In genomic region chr19:55407625-55408319, GRCh38 we compare ENCODE assay signal across 8 cellular contexts. TPM values are rescaled to one million over a fixed set of nuclear protein-coding genes. Genes with fewer than 3 reads are reported as not detected.
DNase-seq lines count a peak whose midpoint lies in the region; ATAC-seq and TF ChIP-seq lines count a peak whose summit lies in the region.

UBE2S (minus strand) TSS chr19:55407788; CDS start chr19:55407589, 199 bp downstream.

- peaks cover 20% of the 10 kb centered on the region for H4K20me1 ChIP-seq in SU-DHL-6 (ENCODE audit: low read depth, low read length)

- intact Hi-C loops in head of caudate nucleus (cut with DNase I), result no loop called here
- intact Hi-C loops in ovary (cut with DNase I), result no loop called here
- intact Hi-C loops in tibial artery (cut with DNase I; ENCODE audit: low total_unique reads), result loop anchor here (10.0 kb wide), 1 partner anchor 227 kb away; no protein-coding TSS in a partner anchor

- peak; percentile 36 for TF ChIP-seq EP300 in ovary (IDR thresholded peaks at IDR 0.05)

- peak within 1 kb of the TSS; percentile 95 for H3K4me3 Mint-ChIP-seq in activated naive CD8-positive, alpha-beta T cell treated with anti-CD3 and anti-CD28 coated beads, Interleukin-2, amount 10 ng/mL, durations not matched to agents 7 days and 5 days

- H3K27ac ChIP-seq in SU-DHL-6 (ENCODE audit: low read depth, low read length), result peak within 1 kb of the TSS; percentile 97
- H3K27ac ChIP-seq in ovary, result peak within 1 kb of the TSS; percentile 93 to 98
- peak within 1 kb of the TSS; percentile 97 for H3K27ac ChIP-seq in tibial artery

- no peaks in the 10 kb centered on the region for H3K27me3 Mint-ChIP-seq in activated naive CD8-positive, alpha-beta T cell treated with anti-CD3 and anti-CD28 coated beads, Interleukin-2, amount 10 ng/mL, durations not matched to agents 7 days and 5 days

- TF ChIP-seq POLR2A in GM10847 (IDR thresholded peaks at IDR 0.05; ENCODE audit: extremely low read depth, insufficient read length), result peak; percentile 99
- TF ChIP-seq POLR2A in ovary (IDR thresholded peaks at IDR 0.05), result peak; percentile 87

- peak; percentile 95 for DNase-seq in NCI-H128 (lab: John Stamatoyannopoulos, UW; ENCODE audit: unreplicated experiment)
- DNase-seq in activated naive CD8-positive, alpha-beta T cell treated with anti-CD3 and anti-CD28 coated beads, Interleukin-2, amount 10 ng/mL, durations not matched to agents 7 days and 5 days, result peak; percentile 96
- DNase-seq in head of caudate nucleus, result peak; percentile 97 to 100 (median 99)
- peak; percentile 96 to 98 (median 97) for DNase-seq in ovary
- DNase-seq in tibial artery, result peak; percentile 98 to 99

- no peaks in the 10 kb centered on the region for H3K9me2 ChIP-seq in SU-DHL-6 (replicated peaks; ENCODE audit: insufficient read depth, low read length)

- peak within 1 kb of the TSS; percentile 68 for H3K4me2 ChIP-seq in SU-DHL-6 (ENCODE audit: low read depth, low read length, poor library complexity, severe bottlenecking)

- POLR2A ChIA-PET in activated naive CD8-positive, alpha-beta T cell treated with anti-CD3 and anti-CD28 coated beads, Interleukin-2, amount 10 ng/mL, durations not matched to agents 7 days and 5 days (lab: Charles Lee), result interaction anchor here (0.6 to 12.9 kb wide), 33 partner anchors 9 to 1271 kb away, joined by 3 to 211 read pairs (median 4); partner anchors contain the start of genes DNAAF3, FIZ1, HSPBP1 and ISOC2

- peaks cover 12% of the 10 kb centered on the region for H3K9me3 Mint-ChIP-seq in activated naive CD8-positive, alpha-beta T cell treated with anti-CD3 and anti-CD28 coated beads, Interleukin-2, amount 10 ng/mL, durations not matched to agents 7 days and 5 days

- peaks cover 39% of the 10 kb centered on the region for H3K36me3 Mint-ChIP-seq in activated naive CD8-positive, alpha-beta T cell treated with anti-CD3 and anti-CD28 coated beads, Interleukin-2, amount 10 ng/mL, durations not matched to agents 7 days and 5 days

- peak within 1 kb of the TSS; percentile 49 for H2AFZ ChIP-seq in SU-DHL-6 (ENCODE audit: low read depth, low read length, severe bottlenecking)

- WGBS in ovary, 3 donors, result 0 to 1% (median 1%) methylated on average over 85 to 87 of the region's 87 CpGs

- H3K9ac ChIP-seq in SU-DHL-6 (ENCODE audit: low read length), result peak within 1 kb of the TSS; percentile 100

- H3K27me3 ChIP-seq in SU-DHL-6 (ENCODE audit: low read length) (0 out of 2 replicates have a peak, but pooled peaks cover 4% of the 10 kb centered on the region), ovary (no peaks in the 10 kb centered on the region), tibial artery (no peaks in the 10 kb centered on the region)

- H3K27ac Mint-ChIP-seq in activated naive CD8-positive, alpha-beta T cell treated with anti-CD3 and anti-CD28 coated beads, Interleukin-2, amount 10 ng/mL, durations not matched to agents 7 days and 5 days, result peak within 1 kb of the TSS; percentile 99

- H3K36me3 ChIP-seq in SU-DHL-6 (ENCODE audit: low read length), result peaks cover 29% of the 10 kb centered on the region
- no peaks in the 10 kb centered on the region for H3K36me3 ChIP-seq in ovary
- peaks cover 12 to 33% (median 29%) of the 10 kb centered on the region in 3 donors for H3K36me3 ChIP-seq in tibial artery

- no peaks in the 10 kb centered on the region for H3K9me3 ChIP-seq in SU-DHL-6 (ENCODE audit: insufficient read depth, low read length)
- H3K9me3 ChIP-seq in ovary, result no peaks in the 10 kb centered on the region
- no peaks in the 10 kb centered on the region for H3K9me3 ChIP-seq in tibial artery

- H3F3A ChIP-seq in SU-DHL-6 (ENCODE audit: insufficient read depth), result peaks cover 6% of the 10 kb centered on the region; the same call in 1 of the 2 replicates

- peaks cover 22% of the 10 kb centered on the region for H3K79me2 ChIP-seq in SU-DHL-6 (ENCODE audit: insufficient read depth, low read length)

- H3K4me3 ChIP-seq in SU-DHL-6 (ENCODE audit: insufficient read depth, low read length, poor library complexity, severe bottlenecking) (peak within 1 kb of the TSS; percentile 95), ovary (peak within 1 kb of the TSS; percentile 98), tibial artery (peak within 1 kb of the TSS; percentile 72 to 92)

- H3K4me1 ChIP-seq in ovary (ENCODE audit: insufficient read depth), result peaks cover 8% of the 10 kb centered on the region
- H3K4me1 ChIP-seq in tibial artery, result peaks cover 8 to 24% (median 16%) of the 10 kb centered on the region in 4 donors

- ATAC-seq in HG02678 (IDR thresholded peaks at IDR 0.05; ENCODE audit: unreplicated experiment), result peak; percentile 82
- peak; percentile 93 for ATAC-seq in activated naive CD8-positive, alpha-beta T cell treated with anti-CD3 and anti-CD28 coated beads, Interleukin-2, amount 10 ng/mL, durations not matched to agents 7 days and 5 days (ENCODE audit: low read depth)

- TF ChIP-seq CTCF in SU-DHL-6 (IDR thresholded peaks at IDR 0.05; ENCODE audit: insufficient read depth, low read length, poor library complexity, severe bottlenecking) (no peak), ovary (IDR thresholded peaks at IDR 0.05) (no peak), tibial artery (IDR thresholded peaks at IDR 0.05) (no peak)

- H3K4me1 Mint-ChIP-seq in activated naive CD8-positive, alpha-beta T cell treated with anti-CD3 and anti-CD28 coated beads, Interleukin-2, amount 10 ng/mL, durations not matched to agents 7 days and 5 days, result peaks cover 32% of the 10 kb centered on the region

RNA-seq across cellular contexts. Expression of gene UBE2S, which starts in this region (rescaled TPM):
- 100 to 1,000 TPM; 184 to 203 TPM for total RNA-seq in activated naive CD8-positive, alpha-beta T cell treated with anti-CD3 and anti-CD28 coated beads, Interleukin-2, amount 10 ng/mL, durations not matched to agents 7 days and 5 days
- 10 to 100 TPM; 10.0 to 30.1 (median 17.9) TPM for total RNA-seq in ovary
- 1 to 10 TPM; 3.2 to 8.2 TPM for polyA plus RNA-seq in ovary

Comparison
In these comparisons a context has a peak if more than half of its experiments do, and no peak if none do; other contexts are left out.
1. Peak in every context shown above with its lines: DNase-seq, ATAC-seq, H3K4me3 ChIP-seq and H3K27ac ChIP-seq.
2. RNA of gene UBE2S (total RNA-seq): 184 to 203 TPM in activated naive CD8-positive, alpha-beta T cell treated with anti-CD3 and anti-CD28 coated beads, Interleukin-2, amount 10 ng/mL, durations not matched to agents 7 days and 5 days; 10.0 to 30.1 TPM in ovary; every median in the first group is over 4 times any median in the second.